8 cellular contexts compared by ENCODE assay signal in genomic region chr20:43914697-43915208, GRCh38. TPM values are rescaled to one million over a fixed set of nuclear protein-coding genes. Genes with fewer than 3 reads are reported as not detected.
DNase-seq lines count a peak whose midpoint lies in the region; ATAC-seq, FAIRE-seq and TF ChIP-seq lines count a peak whose summit lies in the region.

Gene TOX2, plus strand, starts transcription at chr20:43914852. Its CDS starts 40 bp downstream, at chr20:43914892.

- CTCF ChIA-PET in mammary epithelial cell (lab: Charles Lee; ENCODE audit: low non-redundant PET): no interaction called here

- no peaks in the 10 kb centered on the region for H4K20me1 ChIP-seq in mammary epithelial cell (ENCODE audit: insufficient read depth, low read length)

- H3K4me3 Mint-ChIP-seq in stimulated activated naive CD8-positive, alpha-beta T cell treated with anti-CD3 and anti-CD28 coated beads, Interleukin-15, amount 100 ng/mL, for 72 hours: peak within 1 kb of the TSS; percentile 84 to 91

- H3K4me2 ChIP-seq in mammary epithelial cell (ENCODE audit: insufficient read depth, low read depth, low read length): peak within 1 kb of the TSS; percentile 88

- peaks cover 23 to 27% of the 10 kb centered on the region in 2 donors for H3K9me3 Mint-ChIP-seq in stimulated activated naive CD8-positive, alpha-beta T cell treated with anti-CD3 and anti-CD28 coated beads, Interleukin-15, amount 100 ng/mL, for 72 hours

- H3K79me2 ChIP-seq in mammary epithelial cell (ENCODE audit: insufficient read depth, low read length): no peaks in the 10 kb centered on the region

- TF ChIP-seq CTCF in mammary epithelial cell (conservative IDR thresholded peaks at IDR 0.05 in 1 of 2, IDR thresholded peaks at IDR 0.05 in 1 of 2; ENCODE audit: extremely low read depth in 1 of 2, insufficient read depth in 1 of 2, low read depth in 1 of 2, low read length in 2 of 2): no peak

- no peaks in the 10 kb centered on the region for H3K36me3 ChIP-seq in mammary epithelial cell (ENCODE audit: insufficient read depth, low read length)

- H3K27me3 Mint-ChIP-seq in stimulated activated naive CD8-positive, alpha-beta T cell treated with anti-CD3 and anti-CD28 coated beads, Interleukin-15, amount 100 ng/mL, for 72 hours: peaks cover 82% of the 10 kb centered on the region

- no TSS peak for BruUV-seq in mammary epithelial cell (replicated peaks; lab: Mats Ljungman, UMichigan)

- in situ Hi-C loops in mammary epithelial cell (cut with MboI; ENCODE audit: low sequenced_read_pairs in 2 of 2): no loop called here

- H3K27ac ChIP-seq in mammary epithelial cell (ENCODE audit: insufficient read depth, low read depth, low read length): no peak within 1 kb of the TSS

- dilution Hi-C loops in mammary epithelial cell (cut with HindIII; ENCODE audit: low sequenced_read_pairs): no loop called here

- peaks cover 16% of the 10 kb centered on the region for H3K4me1 ChIP-seq in mammary epithelial cell (ENCODE audit: insufficient read depth, low read length)

- H3K4me3 ChIP-seq in mammary epithelial cell (replicated peaks in 1 of 3; ENCODE audit: insufficient read depth in 1 of 3, low read depth in 2 of 3, low read length in 3 of 3): peak within 1 kb of the TSS in 2 of 3 experiments; percentile 47 to 48

- no peak within 1 kb of the TSS for H3K9ac ChIP-seq in mammary epithelial cell (ENCODE audit: insufficient read depth, low read length)

- FAIRE-seq in HTR-8/SVneo (lab: Jason Lieb, UNC): no peak

- intact Hi-C loops in mammary epithelial cell (cut with micrococcal nuclease): loop anchor here (2.0 to 5.0 kb wide), 4 partner anchors 40 to 377 kb away; no protein-coding TSS in a partner anchor

- peak within 1 kb of the TSS; percentile 77 for H2AFZ ChIP-seq in mammary epithelial cell (ENCODE audit: low read depth, low read length)

- peak; percentile 18 for DNase-seq in SIG-M5 treated with dmso at 0.1 percent for 504 hours (lab: John Stamatoyannopoulos, UW; ENCODE audit: unreplicated experiment)
- DNase-seq in SIG-M5 (lab: John Stamatoyannopoulos, UW): no peak
- peak; percentile 93 for DNase-seq in HTR-8/SVneo (ENCODE audit: insufficient read length, low spot score)
- DNase-seq in T-helper 2 cell: peak in 4 of 5 experiments; percentile 6 to 75 (median 50)
- no peak for DNase-seq in mammary epithelial cell
- no peak for DNase-seq in left lobe of liver (ENCODE audit: low spot score)
- peak; percentile 48 to 51 for DNase-seq in stimulated activated naive CD8-positive, alpha-beta T cell treated with anti-CD3 and anti-CD28 coated beads, Interleukin-15, amount 100 ng/mL, for 72 hours
- no peak for DNase-seq in GDM1 (lab: John Stamatoyannopoulos, UW)

- H3K27me3 ChIP-seq in mammary epithelial cell (ENCODE audit: insufficient read depth, low read length): peaks cover 15% of the 10 kb centered on the region

- no peaks in the 10 kb centered on the region for H3K9me3 ChIP-seq in mammary epithelial cell (replicated peaks; ENCODE audit: insufficient read depth, low read length)

- WGBS in mammary epithelial cell (ENCODE audit: low coverage, missing lambda C conversion rate): no CpG with 5 or more reads among the region's 79 CpGs

- peak within 1 kb of the TSS; percentile 72 to 81 for H3K27ac Mint-ChIP-seq in stimulated activated naive CD8-positive, alpha-beta T cell treated with anti-CD3 and anti-CD28 coated beads, Interleukin-15, amount 100 ng/mL, for 72 hours

- H3K4me1 Mint-ChIP-seq in stimulated activated naive CD8-positive, alpha-beta T cell treated with anti-CD3 and anti-CD28 coated beads, Interleukin-15, amount 100 ng/mL, for 72 hours: peaks cover 47% of the 10 kb centered on the region

- ATAC-seq in left lobe of liver: peak; percentile 76
- ATAC-seq in stimulated activated naive CD8-positive, alpha-beta T cell treated with anti-CD3 and anti-CD28 coated beads, Interleukin-15, amount 100 ng/mL, for 72 hours: peak; percentile 68

RNA-seq across cellular contexts. Expression of gene TOX2, which starts in this region (rescaled TPM):
- total RNA-seq in mammary epithelial cell (1 to 10 TPM in 1 of 2 donors, under 1 TPM in 1; 0.83 to 5.0 TPM), left lobe of liver (3.5 TPM)
- polyA plus RNA-seq in mammary epithelial cell: 0.96 TPM
- 0.83 TPM for polyA minus RNA-seq in mammary epithelial cell

Comparison
In these comparisons a context has a peak if more than half of its experiments do, and no peak if none do; other contexts are left out.
1. DNase-seq: peak in SIG-M5 treated with dmso at 0.1 percent for 504 hours (single experiment), HTR-8/SVneo (single experiment), T-helper 2 cell (4 of 5) and stimulated activated naive CD8-positive, alpha-beta T cell treated with anti-CD3 and anti-CD28 coated beads, Interleukin-15, amount 100 ng/mL, for 72 hours (2 of 2); none in SIG-M5 (single experiment), mammary epithelial cell (single experiment), left lobe of liver (single experiment) and GDM1 (single experiment).